Comparison of ENCODE assay signal across 19 cellular contexts in genomic region chr5:113232246-113232645, GRCh38.
A peak's percentile ranks its signal among the peaks of the same experiment; 100 is the strongest.
DNase-seq lines count a peak whose midpoint lies in the region; ATAC-seq and TF ChIP-seq lines count a peak whose summit lies in the region.
"Had no signal": no experiment of that assay in that cellular context is flagged by ENCODE, and none has a peak within 500 bp of the region (broad histone marks: within the 10 kb centered on the region; RNA-seq: fewer than 3 reads in every experiment).

No MANE protein-coding gene starts in this region.

- no peaks in the 10 kb centered on the region for H3K27me3 ChIP-seq in aorta (ENCODE audit: control insufficient read depth in 1 of 2, insufficient read depth in 2 of 2, low read length in 1 of 2)
- H3K27me3 ChIP-seq: tibial nerve had no signal

- H3K4me1 ChIP-seq in aorta (ENCODE audit: control insufficient read depth in 1 of 2, insufficient read depth in 2 of 2, low read length in 2 of 2), result no peaks in the 10 kb centered on the region

- H3K36me3 ChIP-seq in aorta (ENCODE audit: control insufficient read depth in 1 of 2, insufficient read depth in 2 of 2, low read length in 1 of 2), result no peaks in the 10 kb centered on the region
- H3K36me3 ChIP-seq: tibial nerve had no signal

- H3K4me3 ChIP-seq in cardiac fibroblast (replicated peaks in 1 of 2; ENCODE audit: low read depth in 2 of 2, low read length in 2 of 2) (no peak overlapping the region), aorta (ENCODE audit: low read length in 2 of 2) (no peak overlapping the region)
- H3K4me3 ChIP-seq: tibial nerve had no signal

- no peaks in the 10 kb centered on the region for H3K9me3 ChIP-seq in aorta (ENCODE audit: control insufficient read depth, low read length)
- H3K9me3 ChIP-seq: tibial nerve had no signal

- peak; percentile 44 to 58 for DNase-seq in NCI-H524 (lab: John Stamatoyannopoulos, UW)
- DNase-seq in NCI-H524 treated with DMSO at 0.1 percent for 48 hours (lab: John Stamatoyannopoulos, UW), result no peak
- DNase-seq in cardiac fibroblast (ENCODE audit: low read depth in 2 of 2), result peak; percentile 41 to 72
- DNase-seq in left lobe of liver (ENCODE audit: low spot score), result no peak
- no peak for DNase-seq in aorta
- no peak for DNase-seq in GM19238 (ENCODE audit: insufficient read length, low spot score)
- no peak for DNase-seq in RPMI8226
- DNase-seq: 8988T; activated CD4-positive, CD25-positive, alpha-beta regulatory T cell treated with anti-CD3 and anti-CD28 coated beads, Interleukin-2, amount 50 U/mL, for 72 hours; activated naive CD4-positive, alpha-beta T cell treated with anti-CD3 and anti-CD28 coated beads for 36 hours; CD4-positive, alpha-beta memory T cell; endodermal cell; kidney glomerular epithelial cell; naive B cell; NCI-H1092; NCI-H345; T-helper 1 cell had no signal

- peak; percentile 26 for ATAC-seq in left lobe of liver
- ATAC-seq in aorta (ENCODE audit: low FRiP score), result peak; percentile 51
- no peak for ATAC-seq in HG02678 (IDR thresholded peaks at IDR 0.05; ENCODE audit: unreplicated experiment)

- WGBS in aorta, 2 donors, result 45 to 76% methylated on average over 2 of the region's 2 CpGs

- intact Hi-C loops in aorta (cut with DNase I), result no loop called here

- H3K27ac ChIP-seq in aorta (ENCODE audit: low read depth in 1 of 2, low read length in 2 of 2), result no peak overlapping the region

- no peak for TF ChIP-seq CTCF in cardiac fibroblast (IDR thresholded peaks at IDR 0.05; ENCODE audit: low read depth, low read length)

Comparison
In these comparisons a context has a peak if more than half of its experiments do, and no peak if none do; other contexts are left out.
1. DNase-seq: peak in NCI-H524 (2 of 2) and cardiac fibroblast (2 of 2); none in NCI-H524 treated with DMSO at 0.1 percent for 48 hours (single experiment), left lobe of liver (single experiment), aorta (0 of 2), GM19238 (single experiment) and RPMI8226 (single experiment).